ENCODE assay signal across 11 cellular contexts in the genomic region with DNA sequence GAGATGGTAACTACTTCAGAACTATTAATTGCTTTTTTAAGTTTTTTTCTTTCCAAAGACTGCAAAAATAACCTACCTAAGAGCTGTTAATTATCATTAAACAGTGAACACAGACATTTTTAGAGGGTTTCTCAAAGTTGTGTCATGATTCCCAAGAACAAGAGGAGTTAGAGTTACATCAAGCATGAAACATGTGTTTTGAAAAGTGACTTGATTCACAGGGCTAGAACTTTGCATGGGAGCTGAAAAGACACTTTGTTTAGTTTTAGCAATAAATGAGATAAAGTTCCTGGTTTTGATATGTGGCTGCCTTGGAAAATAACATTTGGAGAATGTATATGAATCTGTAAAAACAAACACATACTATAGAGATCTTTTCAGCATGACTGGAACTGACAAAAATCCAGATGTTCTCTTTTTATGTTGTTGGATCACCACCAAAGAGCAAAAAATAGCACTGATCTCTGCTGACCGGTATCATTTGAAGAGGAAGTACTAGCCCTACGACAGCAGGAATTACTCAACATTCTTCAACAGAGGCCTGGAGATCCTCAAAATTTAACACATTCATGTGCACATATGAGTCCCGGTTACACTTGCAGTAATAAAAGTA.
A peak's percentile ranks its signal among the peaks of the same experiment; 100 is the strongest.
DNase-seq lines count a peak whose midpoint lies in the region; ATAC-seq and TF ChIP-seq lines count a peak whose summit lies in the region.
"Had no signal": no experiment of that assay in that cellular context is flagged by ENCODE, and none has a peak within 500 bp of the region (broad histone marks: within the 10 kb centered on the region; RNA-seq: fewer than 3 reads in every experiment).

No MANE protein-coding gene starts in this region.

- H3K4me3 ChIP-seq in HL-60 (replicated peaks; ENCODE audit: insufficient read depth, low read length), result no peak overlapping the region

- peak overlapping the region; percentile 14; the same call in 1 of the 2 replicates for H3K27ac ChIP-seq in HL-60 (replicated peaks)

- no peaks in the 10 kb centered on the region for H3K36me3 Mint-ChIP-seq in stimulated activated naive B cell treated with anti-CD40 and anti-IgM and Interleukin-4, amounts not matched to agents 10 μg/mL and 1 μg/mL and 100 μg/mL, for 72 hours
- H3K36me3 Mint-ChIP-seq in CD14-positive monocyte, result no peaks in the 10 kb centered on the region
- H3K36me3 Mint-ChIP-seq in activated CD4-positive, alpha-beta T cell treated with anti-CD3 and anti-CD28 coated beads, Interleukin-2, amount 10 ng/mL, durations not matched to agents 24 days and 14 days (ENCODE audit: low read depth), result no peaks in the 10 kb centered on the region

- H3K27me3 ChIP-seq in HL-60 (ENCODE audit: insufficient read depth, poor library complexity, severe bottlenecking), result no peaks in the 10 kb centered on the region

- no peak for ATAC-seq in stimulated activated naive B cell treated with anti-CD40 and anti-IgM and Interleukin-4, amounts not matched to agents 10 μg/mL and 1 μg/mL and 100 μg/mL, for 72 hours (replicated peaks)
- ATAC-seq in GM19023 (IDR thresholded peaks at IDR 0.05; ENCODE audit: unreplicated experiment), result no peak

- H3K9me3 Mint-ChIP-seq in stimulated activated naive B cell treated with anti-CD40 and anti-IgM and Interleukin-4, amounts not matched to agents 10 μg/mL and 1 μg/mL and 100 μg/mL, for 72 hours, result peaks cover 0 to 2% of the 10 kb centered on the region in 2 donors
- H3K9me3 Mint-ChIP-seq in CD14-positive monocyte, result peaks cover 0 to 6% (median 4%) of the 10 kb centered on the region in 7 donors
- no peaks in the 10 kb centered on the region for H3K9me3 Mint-ChIP-seq in activated CD4-positive, alpha-beta T cell treated with anti-CD3 and anti-CD28 coated beads, Interleukin-2, amount 10 ng/mL, durations not matched to agents 24 days and 14 days

- DNase-seq in HL-60 (ENCODE audit: low read depth in 1 of 2, low spot score in 1 of 2), result peak; percentile 27 to 61
- DNase-seq in amniotic stem cell (lab: John Stamatoyannopoulos, UW), result peak; percentile 55
- peak; percentile 50 for DNase-seq in hepatic stellate cell (ENCODE audit: low spot score)
- peak; percentile 58 for DNase-seq in smooth muscle cell of the brain vasculature (ENCODE audit: low read depth, low spot score)
- no peak for DNase-seq in stimulated activated naive B cell treated with anti-CD40 and anti-IgM and Interleukin-4, amounts not matched to agents 10 μg/mL and 1 μg/mL and 100 μg/mL, for 72 hours
- no peak for DNase-seq in CD14-positive monocyte (ENCODE audit: low spot score)
- DNase-seq in activated CD4-positive, alpha-beta T cell treated with anti-CD3 and anti-CD28 coated beads, Interleukin-2, amount 10 ng/mL, durations not matched to agents 24 days and 14 days, result no peak
- DNase-seq: activated naive CD4-positive, alpha-beta T cell; NCI-H1092 treated with DMSO at 0.1 percent for 48 hours; SW 1271 had no signal

- H3K4me1 Mint-ChIP-seq in stimulated activated naive B cell treated with anti-CD40 and anti-IgM and Interleukin-4, amounts not matched to agents 10 μg/mL and 1 μg/mL and 100 μg/mL, for 72 hours, result no peaks in the 10 kb centered on the region
- peaks cover 2% of the 10 kb centered on the region for H3K4me1 Mint-ChIP-seq in CD14-positive monocyte
- no peaks in the 10 kb centered on the region for H3K4me1 Mint-ChIP-seq in activated CD4-positive, alpha-beta T cell treated with anti-CD3 and anti-CD28 coated beads, Interleukin-2, amount 10 ng/mL, durations not matched to agents 24 days and 14 days

- no peaks in the 10 kb centered on the region for H3K27me3 Mint-ChIP-seq in stimulated activated naive B cell treated with anti-CD40 and anti-IgM and Interleukin-4, amounts not matched to agents 10 μg/mL and 1 μg/mL and 100 μg/mL, for 72 hours
- no peaks in the 10 kb centered on the region for H3K27me3 Mint-ChIP-seq in CD14-positive monocyte (ENCODE audit: low read depth in 3 of 3)
- no peaks in the 10 kb centered on the region for H3K27me3 Mint-ChIP-seq in activated CD4-positive, alpha-beta T cell treated with anti-CD3 and anti-CD28 coated beads, Interleukin-2, amount 10 ng/mL, durations not matched to agents 24 days and 14 days

- H3K27ac Mint-ChIP-seq in stimulated activated naive B cell treated with anti-CD40 and anti-IgM and Interleukin-4, amounts not matched to agents 10 μg/mL and 1 μg/mL and 100 μg/mL, for 72 hours, result no peak overlapping the region
- H3K27ac Mint-ChIP-seq in CD14-positive monocyte, result no peak overlapping the region
- no peak overlapping the region for H3K27ac Mint-ChIP-seq in activated CD4-positive, alpha-beta T cell treated with anti-CD3 and anti-CD28 coated beads, Interleukin-2, amount 10 ng/mL, durations not matched to agents 24 days and 14 days

- no peak overlapping the region for H3K4me3 Mint-ChIP-seq in stimulated activated naive B cell treated with anti-CD40 and anti-IgM and Interleukin-4, amounts not matched to agents 10 μg/mL and 1 μg/mL and 100 μg/mL, for 72 hours
- H3K4me3 Mint-ChIP-seq in CD14-positive monocyte, result peak overlapping the region in 1 of 2 donors; percentile 13
- no peak overlapping the region for H3K4me3 Mint-ChIP-seq in activated CD4-positive, alpha-beta T cell treated with anti-CD3 and anti-CD28 coated beads, Interleukin-2, amount 10 ng/mL, durations not matched to agents 24 days and 14 days

- TF ChIP-seq CTCF in HL-60 (IDR thresholded peaks at IDR 0.05; ENCODE audit: insufficient read depth, low read length) (no peak), CD14-positive monocyte (IDR thresholded peaks at IDR 0.05) (no peak)

- intact Hi-C loops in CD14-positive monocyte (cut with micrococcal nuclease), result no loop called here
- intact Hi-C loops in activated CD4-positive, alpha-beta T cell treated with anti-CD3 and anti-CD28 coated beads, Interleukin-2, amount 10 ng/mL, durations not matched to agents 24 days and 14 days (cut with micrococcal nuclease), result no loop called here

Comparison
In these comparisons a context has a peak if more than half of its experiments do, and no peak if none do; other contexts are left out.
1. DNase-seq: peak in HL-60 (2 of 2), amniotic stem cell (single experiment), hepatic stellate cell (single experiment) and smooth muscle cell of the brain vasculature (single experiment); none in stimulated activated naive B cell treated with anti-CD40 and anti-IgM and Interleukin-4, amounts not matched to agents 10 μg/mL and 1 μg/mL and 100 μg/mL, for 72 hours (single experiment), CD14-positive monocyte (single experiment) and activated CD4-positive, alpha-beta T cell treated with anti-CD3 and anti-CD28 coated beads, Interleukin-2, amount 10 ng/mL, durations not matched to agents 24 days and 14 days (single experiment).